ENCODE assay signal across 31 cellular contexts in the genomic region with DNA sequence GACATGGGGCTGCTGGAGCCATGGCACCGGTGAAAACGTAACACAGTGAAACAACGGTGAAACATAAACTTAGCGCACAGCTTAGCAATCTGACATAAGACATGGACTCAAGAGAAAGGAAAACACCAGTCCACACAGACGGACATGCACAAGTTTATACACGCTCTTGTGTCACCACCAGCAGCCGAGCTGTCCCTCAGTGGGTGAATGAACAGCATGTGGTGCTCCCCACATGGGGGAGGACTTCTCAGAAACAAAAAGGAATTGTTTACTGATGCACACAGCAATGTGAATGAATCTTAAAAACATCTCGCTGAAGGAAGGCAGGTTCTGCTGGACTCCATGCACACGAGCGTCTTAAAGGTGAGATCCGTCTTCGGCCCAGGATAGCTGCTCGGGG.
"Had no signal": no experiment of that assay in that cellular context is flagged by ENCODE, and none has a peak within 500 bp of the region (broad histone marks: within the 10 kb centered on the region; RNA-seq: fewer than 3 reads in every experiment).

No MANE protein-coding gene starts in this region.

- DNase-seq: activated B cell treated with CpG ODN at 0.5 μM for 24 hours; activated CD4-positive, alpha-beta T cell treated with anti-CD3 and anti-CD28 coated beads for 48 hours; activated CD4-positive, alpha-beta T cell treated with anti-CD3 and anti-CD28 coated beads, Interleukin-2, amount 50 U/mL, for 1 hour; activated CD4-positive, alpha-beta T cell treated with anti-CD3 and anti-CD28 coated beads, Interleukin-2, amount 50 U/mL, for 48 hours; activated CD8-positive, alpha-beta memory T cell treated with anti-CD3 and anti-CD28 coated beads for 24 hours; activated CD8-positive, alpha-beta T cell treated with anti-CD3 and anti-CD28 coated beads for 36 hours; activated effector memory CD4-positive, alpha-beta T cell treated with anti-CD3 and anti-CD28 coated beads, Interleukin-2, amount 50 U/mL, for 16 hours; activated naive CD4-positive, alpha-beta T cell treated with anti-CD3 and anti-CD28 coated beads for 36 hours; activated naive CD8-positive, alpha-beta T cell treated with anti-CD3 and anti-CD28 coated beads for 36 hours; activated naive CD8-positive, alpha-beta T cell treated with anti-CD3 and anti-CD28 coated beads, Interleukin-2, amount 50 U/mL, for 24 hours; activated T-cell treated with anti-CD3 and anti-CD28 coated beads, Interleukin-2, amount 50 U/mL, for 4 hours; adrenal gland; amygdala; aorta; body of pancreas; central memory CD4-positive, alpha-beta T cell; cerebellar nuclear complex; colonic mucosa; effector CD8-positive, alpha-beta T cell; foreskin fibroblast; heart left ventricle; T1000; WERI-Rb-1 had no signal

- H3K4me3 ChIP-seq: adrenal gland, body of pancreas, cardiac muscle cell, colonic mucosa, heart left ventricle had no signal

- H3K9me3 Mint-ChIP-seq: activated B cell treated with CpG ODN at 0.5 μM for 24 hours; activated CD8-positive, alpha-beta T cell treated with anti-CD3 and anti-CD28 coated beads for 36 hours; activated naive CD4-positive, alpha-beta T cell treated with anti-CD3 and anti-CD28 coated beads for 36 hours; activated naive CD4-positive, alpha-beta T cell treated with anti-CD3 and anti-CD28 coated beads, Interleukin-2, amount 50 U/mL, for 24 hours; activated naive CD8-positive, alpha-beta T cell treated with anti-CD3 and anti-CD28 coated beads for 36 hours; activated naive CD8-positive, alpha-beta T cell treated with anti-CD3 and anti-CD28 coated beads, Interleukin-2, amount 50 U/mL, for 24 hours; activated T-cell treated with anti-CD3 and anti-CD28 coated beads, Interleukin-2, amount 50 U/mL, for 4 hours; activated T-helper 17 cell treated with anti-CD3 and anti-CD28 coated beads, Interleukin-2, amount 50 U/mL, for 72 hours had no signal

- H3K36me3 ChIP-seq: cardiac muscle cell, colonic mucosa, WERI-Rb-1 had no signal

- H3K27ac ChIP-seq: adrenal gland, body of pancreas, cardiac muscle cell, colonic mucosa, epithelial cell of prostate, heart left ventricle, WERI-Rb-1 had no signal

- H3K4me3 Mint-ChIP-seq: activated B cell treated with CpG ODN at 0.5 μM for 24 hours; activated CD8-positive, alpha-beta T cell treated with anti-CD3 and anti-CD28 coated beads for 36 hours; activated naive CD4-positive, alpha-beta T cell treated with anti-CD3 and anti-CD28 coated beads for 36 hours; activated naive CD4-positive, alpha-beta T cell treated with anti-CD3 and anti-CD28 coated beads, Interleukin-2, amount 50 U/mL, for 24 hours; activated naive CD8-positive, alpha-beta T cell treated with anti-CD3 and anti-CD28 coated beads for 36 hours; activated naive CD8-positive, alpha-beta T cell treated with anti-CD3 and anti-CD28 coated beads, Interleukin-2, amount 50 U/mL, for 24 hours; activated T-cell treated with anti-CD3 and anti-CD28 coated beads, Interleukin-2, amount 50 U/mL, for 4 hours; activated T-helper 17 cell treated with anti-CD3 and anti-CD28 coated beads, Interleukin-2, amount 50 U/mL, for 72 hours had no signal

- FAIRE-seq: endometrium, endothelial cell of umbilical vein, frontal cortex had no signal

- H3K27ac Mint-ChIP-seq: activated B cell treated with CpG ODN at 0.5 μM for 24 hours; activated CD8-positive, alpha-beta T cell treated with anti-CD3 and anti-CD28 coated beads for 36 hours; activated naive CD4-positive, alpha-beta T cell treated with anti-CD3 and anti-CD28 coated beads for 36 hours; activated naive CD4-positive, alpha-beta T cell treated with anti-CD3 and anti-CD28 coated beads, Interleukin-2, amount 50 U/mL, for 24 hours; activated naive CD8-positive, alpha-beta T cell treated with anti-CD3 and anti-CD28 coated beads for 36 hours; activated naive CD8-positive, alpha-beta T cell treated with anti-CD3 and anti-CD28 coated beads, Interleukin-2, amount 50 U/mL, for 24 hours; activated T-helper 17 cell treated with anti-CD3 and anti-CD28 coated beads, Interleukin-2, amount 50 U/mL, for 72 hours had no signal

- H3K4me1 Mint-ChIP-seq: activated T-helper 17 cell treated with anti-CD3 and anti-CD28 coated beads, Interleukin-2, amount 50 U/mL, for 72 hours had no signal

- H3K4me1 ChIP-seq: adrenal gland, body of pancreas, colonic mucosa, heart left ventricle had no signal

- H3K9me3 ChIP-seq: adrenal gland, body of pancreas, colonic mucosa, heart left ventricle had no signal

- H3K27me3 Mint-ChIP-seq: activated B cell treated with CpG ODN at 0.5 μM for 24 hours; activated CD8-positive, alpha-beta T cell treated with anti-CD3 and anti-CD28 coated beads for 36 hours; activated naive CD4-positive, alpha-beta T cell treated with anti-CD3 and anti-CD28 coated beads, Interleukin-2, amount 50 U/mL, for 24 hours; activated naive CD8-positive, alpha-beta T cell treated with anti-CD3 and anti-CD28 coated beads for 36 hours; activated naive CD8-positive, alpha-beta T cell treated with anti-CD3 and anti-CD28 coated beads, Interleukin-2, amount 50 U/mL, for 24 hours; activated T-helper 17 cell treated with anti-CD3 and anti-CD28 coated beads, Interleukin-2, amount 50 U/mL, for 72 hours had no signal

- H3K27me3 ChIP-seq: adrenal gland, body of pancreas, cardiac muscle cell, colonic mucosa, heart left ventricle had no signal

- ATAC-seq: activated CD4-positive, CD25-positive, alpha-beta regulatory T cell treated with anti-CD3 and anti-CD28 coated beads, Interleukin-2, amount 50 U/mL, for 24 hours; activated CD8-positive, alpha-beta T cell treated with anti-CD3 and anti-CD28 coated beads for 36 hours; activated naive CD8-positive, alpha-beta T cell treated with anti-CD3 and anti-CD28 coated beads, Interleukin-2, amount 50 U/mL, for 24 hours; activated T-cell treated with anti-CD3 and anti-CD28 coated beads, Interleukin-2, amount 50 U/mL, for 4 hours; activated T-helper 17 cell treated with anti-CD3 and anti-CD28 coated beads, Interleukin-2, amount 50 U/mL, for 72 hours; body of pancreas; heart left ventricle had no signal
